Comparison of ENCODE assay signal across 24 cellular contexts in the genomic region with DNA sequence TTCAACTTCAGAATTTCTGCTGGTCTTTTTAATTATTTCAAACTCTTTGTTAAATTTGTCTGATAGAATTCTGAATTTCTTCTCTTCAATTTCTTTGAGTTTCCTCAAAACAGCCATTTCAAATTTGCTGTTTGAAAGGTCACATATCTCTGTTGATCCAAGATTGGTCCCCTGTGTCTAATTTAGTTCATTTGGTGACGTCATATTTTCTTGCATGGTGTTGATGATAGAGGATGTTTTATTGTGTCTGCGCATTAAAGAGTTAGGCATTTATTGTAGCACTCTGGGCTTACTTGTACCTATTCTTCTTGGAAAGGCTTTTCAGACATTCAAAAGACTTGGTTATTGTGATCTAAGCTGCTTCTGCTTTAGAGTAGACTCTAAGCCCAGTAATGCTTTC.
DNase-seq lines count a peak whose midpoint lies in the region; ATAC-seq, FAIRE-seq and TF ChIP-seq lines count a peak whose summit lies in the region.
"Had no signal": no experiment of that assay in that cellular context is flagged by ENCODE, and none has a peak within 500 bp of the region (broad histone marks: within the 10 kb centered on the region; RNA-seq: fewer than 3 reads in every experiment).

No MANE protein-coding gene starts in this region.

- RAD21 ChIA-PET in GM12878 (lab: Charles Lee; ENCODE audit: unreplicated experiment), result no interaction called here

- BruUV-seq in GM12878 (replicated peaks; lab: Mats Ljungman, UMichigan), result no TSS peak

- no peak for TF ChIP-seq POLR2A in GM12878 (IDR thresholded peaks at IDR 0.05; ENCODE audit: low read depth, low read length)

- H3K79me2 ChIP-seq in GM12878 (ENCODE audit: control insufficient read depth, insufficient read depth, low read length), result no peaks in the 10 kb centered on the region

- H3K9me3 ChIP-seq in HEK293 (ENCODE audit: control insufficient read depth, insufficient read depth, low read depth, low read length) (no peaks in the 10 kb centered on the region), GM12878 (replicated peaks; ENCODE audit: control insufficient read depth, insufficient read depth, low read length) (no peaks in the 10 kb centered on the region)
- H3K9me3 ChIP-seq: BE2C, BLaER1 had no signal

- no peaks in the 10 kb centered on the region for H4K20me1 ChIP-seq in GM12878 (ENCODE audit: control insufficient read depth, insufficient read depth)
- H4K20me1 ChIP-seq: BLaER1 had no signal

- no peak for TF ChIP-seq RAD21 in GM12878 (IDR thresholded peaks at IDR 0.05; ENCODE audit: insufficient read depth, low read depth, low read length)

- in situ Hi-C loops in GM12878 (cut with MboI), result no loop called here

- no peak for FAIRE-seq in GM12878 (lab: Jason Lieb, UNC)
- FAIRE-seq in endometrium (lab: Jason Lieb, UNC), result peak; percentile 76
- FAIRE-seq: A204.1, GM12891, GM19239 had no signal

- H2AFZ ChIP-seq in GM12878 (ENCODE audit: control insufficient read depth, low read depth, low read length), result no peak overlapping the region

- CTCF ChIA-PET in HEK293 (lab: Yijun Ruan, JAX) (no interaction called here), GM12878 (lab: Yijun Ruan, JAX) (no interaction called here)

- 32% methylated on average over 2 of the region's 2 CpGs for WGBS in GM12878 (ENCODE audit: insufficient coverage, insufficient replicate concordance, low lambda C conversion rate, missing lambda C conversion rate)

- TF ChIP-seq EP300 in GM12878 (IDR thresholded peaks at IDR 0.05; ENCODE audit: borderline replicate concordance in 1 of 2, control insufficient read depth in 1 of 2, low read depth in 2 of 2, low read length in 2 of 2), result no peak

- H3K4me1 ChIP-seq in HEK293 (ENCODE audit: control insufficient read depth, insufficient read depth, low read length) (no peaks in the 10 kb centered on the region), GM12878 (ENCODE audit: control insufficient read depth, insufficient read depth, low read length) (no peaks in the 10 kb centered on the region)
- H3K4me1 ChIP-seq: BE2C, BLaER1 had no signal

- no peak overlapping the region for H3K27ac ChIP-seq in HEK293 (ENCODE audit: extremely low read depth, low read depth, low read length)
- no peak overlapping the region for H3K27ac ChIP-seq in GM12878 (ENCODE audit: control insufficient read depth, insufficient read depth)
- H3K27ac ChIP-seq: BLaER1 had no signal

- no peak overlapping the region for H3K4me2 ChIP-seq in GM12878 (ENCODE audit: control insufficient read depth, insufficient read depth)
- H3K4me2 ChIP-seq: BLaER1 had no signal

- TF ChIP-seq CTCF in HEK293 (tag by site-specific recombination; IDR thresholded peaks at IDR 0.05), result no peak
- no peak for TF ChIP-seq CTCF in GM12878 (IDR thresholded peaks at IDR 0.05 in 2 of 3, conservative IDR thresholded peaks at IDR 0.05 in 1 of 3; ENCODE audit: control insufficient read depth in 2 of 3, extremely low read depth in 1 of 3, insufficient read depth in 1 of 3, low read depth in 3 of 3, low read length in 3 of 3)

- intact Hi-C loops in GM12878 (cut with micrococcal nuclease; ENCODE audit: unreplicated experiment), result no loop called here

- H3K36me3 ChIP-seq in HEK293 (ENCODE audit: control insufficient read depth in 2 of 2, insufficient read depth in 1 of 2, low read length in 2 of 2), result no peaks in the 10 kb centered on the region
- no peaks in the 10 kb centered on the region for H3K36me3 ChIP-seq in GM12878 (ENCODE audit: control insufficient read depth in 2 of 2, insufficient read depth in 2 of 2, low read length in 1 of 2)
- H3K36me3 ChIP-seq: BE2C, BLaER1 had no signal

- ATAC-seq in GM12878 (no peak), GM19328 (IDR thresholded peaks at IDR 0.05; ENCODE audit: unreplicated experiment) (no peak), HG03571 (IDR thresholded peaks at IDR 0.05; ENCODE audit: unreplicated experiment) (no peak)

- H3K9ac ChIP-seq in GM12878 (ENCODE audit: control insufficient read depth, insufficient read depth, low read length), result no peak overlapping the region
- H3K9ac ChIP-seq: BLaER1 had no signal

- no peaks in the 10 kb centered on the region for H3K27me3 ChIP-seq in GM12878 (replicated peaks in 1 of 2; ENCODE audit: control insufficient read depth in 2 of 2, insufficient read depth in 2 of 2, low read length in 1 of 2)
- H3K27me3 ChIP-seq: BE2C, BLaER1 had no signal

- SMC1A ChIA-PET in GM12878 (lab: Charles Lee; ENCODE audit: uncharacterized antibody, unreplicated experiment), result no interaction called here

- H3K4me3 ChIP-seq in HEK293 (ENCODE audit: low read depth, low read length), result no peak overlapping the region
- no peak overlapping the region for H3K4me3 ChIP-seq in GM12878
- H3K4me3 ChIP-seq: BLaER1 had no signal

- POLR2A ChIA-PET in HEK293 (lab: Yijun Ruan, JAX), result no interaction called here
- POLR2A ChIA-PET in GM12878 (lab: Charles Lee), result no interaction called here

- no peak for DNase-seq in GM12878 (ENCODE audit: low read depth, low spot score)
- DNase-seq: 8988T; ACHN; BE2C; C1 segment of cervical spinal cord; CD4-positive, alpha-beta memory T cell; CD4-positive, CD25-positive, alpha-beta regulatory T cell; CD8-positive, alpha-beta memory T cell; COR-L47; DMS 273 treated with DMSO at 0.1 percent for 48 hours; DMS153; DMS53; DMS79; DND-41; EL; GDM1 had no signal

TF ChIP-seq in HEK293, 187 proteins besides CTCF, POLR2A, EP300 and RAD21:
- TF ChIP-seq, protein P1, sequence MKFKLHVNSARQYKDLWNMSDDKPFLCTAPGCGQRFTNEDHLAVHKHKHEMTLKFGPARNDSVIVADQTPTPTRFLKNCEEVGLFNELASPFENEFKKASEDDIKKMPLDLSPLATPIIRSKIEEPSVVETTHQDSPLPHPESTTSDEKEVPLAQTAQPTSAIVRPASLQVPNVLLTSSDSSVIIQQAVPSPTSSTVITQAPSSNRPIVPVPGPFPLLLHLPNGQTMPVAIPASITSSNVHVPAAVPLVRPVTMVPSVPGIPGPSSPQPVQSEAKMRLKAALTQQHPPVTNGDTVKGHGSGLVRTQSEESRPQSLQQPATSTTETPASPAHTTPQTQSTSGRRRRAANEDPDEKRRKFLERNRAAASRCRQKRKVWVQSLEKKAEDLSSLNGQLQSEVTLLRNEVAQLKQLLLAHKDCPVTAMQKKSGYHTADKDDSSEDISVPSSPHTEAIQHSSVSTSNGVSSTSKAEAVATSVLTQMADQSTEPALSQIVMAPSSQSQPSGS (tag by site-specific recombination; IDR thresholded peaks at IDR 0.05; ENCODE audit: low read depth), result peak; percentile 66
- no peak for TF ChIP-seq ZNF654 (tag by site-specific recombination; IDR thresholded peaks at IDR 0.05; ENCODE audit: low read depth)
- no peak for TF ChIP-seq KLF9 (tag by site-specific recombination; IDR thresholded peaks at IDR 0.05; ENCODE audit: low read depth)
- no peak for TF ChIP-seq EGR2 (tag by site-specific recombination; IDR thresholded peaks at IDR 0.05; ENCODE audit: low read depth)

TF ChIP-seq in GM12878, 131 proteins besides CTCF, POLR2A, EP300 and RAD21:
- peak; percentile 56 for TF ChIP-seq ATF7 (IDR thresholded peaks at IDR 0.05; ENCODE audit: low read depth)
- TF ChIP-seq MEF2A (IDR thresholded peaks at IDR 0.05; ENCODE audit: insufficient read depth, low read depth, low read length), result no peak
